Comparison of ENCODE assay signal across 21 cellular contexts in genomic region chr4:154465085-154465484, GRCh38. TPM values are rescaled to one million over a fixed set of nuclear protein-coding genes. Genes with fewer than 3 reads are reported as not detected.
A peak's percentile ranks its signal among the peaks of the same experiment; 100 is the strongest.
DNase-seq lines count a peak whose midpoint lies in the region; FAIRE-seq and TF ChIP-seq lines count a peak whose summit lies in the region.
"Had no signal": no experiment of that assay in that cellular context is flagged by ENCODE, and none has a peak within 500 bp of the region (broad histone marks: within the 10 kb centered on the region; RNA-seq: fewer than 3 reads in every experiment).

No MANE protein-coding gene starts in this region.

- no peaks in the 10 kb centered on the region for H3K9me3 ChIP-seq in thyroid gland

- no peaks in the 10 kb centered on the region for H3K9me3 Mint-ChIP-seq in Calu3 (ENCODE audit: low read depth, unreplicated experiment)
- H3K9me3 Mint-ChIP-seq: T-cell had no signal

- no peak overlapping the region for H3K27ac Mint-ChIP-seq in Calu3 (ENCODE audit: unreplicated experiment)
- H3K27ac Mint-ChIP-seq: T-cell had no signal

- CTCF ChIA-PET in Calu3 (lab: Charles Lee) = no interaction called here

- H3K36me3 Mint-ChIP-seq in Calu3 (ENCODE audit: insufficient read depth, unreplicated experiment) = no peaks in the 10 kb centered on the region
- H3K36me3 Mint-ChIP-seq: T-cell had no signal

- intact Hi-C loops in Calu3 (cut with micrococcal nuclease; ENCODE audit: unreplicated experiment) (no loop called here), thyroid gland (cut with DNase I) (no loop called here)

- H3K4me3 ChIP-seq in epithelial cell of esophagus (ENCODE audit: low read length) (no peak overlapping the region), skeletal muscle cell (ENCODE audit: low read depth, low read length) (no peak overlapping the region), thyroid gland (replicated peaks in 1 of 3) (no peak overlapping the region)
- H3K4me3 ChIP-seq: BLaER1 treated with 17β-estradiol and CSF1 and Interleukin-3, amounts not matched to agents 10 nM and 100 nM; SK-N-MC had no signal

- DNase-seq in H4 (ENCODE audit: low spot score) (peak; percentile 63), RPMI7951 (ENCODE audit: low read depth) (peak; percentile 15), epithelial cell of esophagus (ENCODE audit: low read depth) (peak; percentile 50), skeletal muscle cell (ENCODE audit: low read depth) (peak; percentile 20), Calu3 (no peak), RCC 7860 (ENCODE audit: low spot score) (no peak), thyroid gland (no peak), DMS 273 treated with DMSO at 0.1 percent for 48 hours (lab: John Stamatoyannopoulos, UW) (no peak)
- DNase-seq: DMS153, KG1, MM.1S, NCI-H1417 treated with DMSO at 0.1 percent for 48 hours, NCI-H2029, NCI-H2171 treated with DMSO at 0.1 percent for 48 hours, NCI-H510A treated with DMSO at 0.1 percent for 48 hours, OCI-M1, T-cell had no signal

- TF ChIP-seq CTCF in epithelial cell of esophagus (IDR thresholded peaks at IDR 0.05; ENCODE audit: insufficient read depth, low read depth, low read length, missing control alignments) (no peak), Calu3 (IDR thresholded peaks at IDR 0.05; ENCODE audit: unreplicated experiment) (no peak), thyroid gland (IDR thresholded peaks at IDR 0.05) (no peak)

- no peaks in the 10 kb centered on the region for H3K4me1 Mint-ChIP-seq in Calu3 (ENCODE audit: low read depth, unreplicated experiment)
- H3K4me1 Mint-ChIP-seq: T-cell had no signal

- BruUV-seq in Calu3 (replicated peaks; lab: Mats Ljungman, UMichigan) = no TSS peak

- no peak overlapping the region for H3K27ac ChIP-seq in thyroid gland
- H3K27ac ChIP-seq: BLaER1 treated with 17β-estradiol and CSF1 and Interleukin-3, amounts not matched to agents 10 nM and 100 nM; SK-N-MC had no signal

- H3K36me3 ChIP-seq in thyroid gland = no peaks in the 10 kb centered on the region

- WGBS in thyroid gland, 2 donors = 72 to 84% methylated on average over 3 to 6 of the region's 6 CpGs

- no peak overlapping the region for H3K4me3 Mint-ChIP-seq in Calu3 (ENCODE audit: low read depth, unreplicated experiment)
- H3K4me3 Mint-ChIP-seq: T-cell had no signal

- TF ChIP-seq POLR2A in thyroid gland (IDR thresholded peaks at IDR 0.05) = no peak

- FAIRE-seq in RCC 7860 (lab: Jason Lieb, UNC) = no peak
- FAIRE-seq: GM19239 had no signal

- H3K27me3 ChIP-seq in thyroid gland = no peaks in the 10 kb centered on the region
- H3K27me3 ChIP-seq: BLaER1 treated with 17β-estradiol and CSF1 and Interleukin-3, amounts not matched to agents 10 nM and 100 nM had no signal

- H3K4me1 ChIP-seq in thyroid gland = no peaks in the 10 kb centered on the region
- H3K4me1 ChIP-seq: BLaER1 treated with 17β-estradiol and CSF1 and Interleukin-3, amounts not matched to agents 10 nM and 100 nM had no signal

- no peaks in the 10 kb centered on the region for H3K27me3 Mint-ChIP-seq in Calu3 (ENCODE audit: unreplicated experiment)

RNA-seq across cellular contexts. Expression of gene DCHS2, which starts 26.5 kb away (rescaled TPM):
- total RNA-seq in H4 (2014; rRNA removed; shearing (Covaris generic)) = 0.29 and 0.53 TPM in 2 replicates
- total RNA-seq in RPMI7951 (2014; rRNA removed; shearing (Covaris generic)) = not detected in 2 replicates
- total RNA-seq in Calu3 (2022) (0.07 TPM in 2 replicates), thyroid gland (1 to 10 TPM in 1 of 4 donors, under 1 TPM in 3; 0.40 to 1.4 (median 0.61) TPM)
- total RNA-seq: Right ventricle myocardium inferior had no signal

Comparison
In these comparisons a context has a peak if more than half of its experiments do, and no peak if none do; other contexts are left out.
1. DNase-seq: peak in H4 (single experiment), RPMI7951 (single experiment), epithelial cell of esophagus (single experiment) and skeletal muscle cell (single experiment); none in Calu3 (single experiment), RCC 7860 (single experiment), thyroid gland (0 of 2) and DMS 273 treated with DMSO at 0.1 percent for 48 hours (single experiment).